Comparison of ENCODE assay signal across 17 cellular contexts in genomic region chr19:28170066-28170465, GRCh38.
DNase-seq lines count a peak whose midpoint lies in the region; ATAC-seq, FAIRE-seq and TF ChIP-seq lines count a peak whose summit lies in the region.
"Had no signal": no experiment of that assay in that cellular context is flagged by ENCODE, and none has a peak within 500 bp of the region (broad histone marks: within the 10 kb centered on the region; RNA-seq: fewer than 3 reads in every experiment).

No MANE protein-coding gene starts in this region.

- H3K27me3 ChIP-seq in HUES64 (ENCODE audit: insufficient read depth, low read length), result no peaks in the 10 kb centered on the region
- H3K27me3 ChIP-seq in HepG2 (ENCODE audit: control insufficient read depth in 1 of 2, insufficient read depth in 2 of 2, low read length in 2 of 2), result no peaks in the 10 kb centered on the region
- no peaks in the 10 kb centered on the region for H3K27me3 ChIP-seq in ascending aorta
- H3K27me3 ChIP-seq: tibial nerve had no signal

- no peaks in the 10 kb centered on the region for H3K36me3 ChIP-seq in HUES64 (ENCODE audit: insufficient read depth, low read length)
- no peaks in the 10 kb centered on the region for H3K36me3 ChIP-seq in mesodermal cell (ENCODE audit: control insufficient read depth, insufficient read depth, low read length)
- no peaks in the 10 kb centered on the region for H3K36me3 ChIP-seq in HepG2 (replicated peaks in 1 of 2; ENCODE audit: control insufficient read depth in 1 of 2, insufficient read depth in 2 of 2, low read length in 2 of 2)
- H3K36me3 ChIP-seq in ascending aorta, result no peaks in the 10 kb centered on the region
- H3K36me3 ChIP-seq: tibial nerve had no signal

- H3K4me3 ChIP-seq in HUES64 (ENCODE audit: low read length), result peak overlapping the region; percentile 16; the same call in 1 of the 2 replicates
- H3K4me3 ChIP-seq in mesodermal cell (ENCODE audit: extremely low read depth, insufficient read depth, low read length, poor library complexity, severe bottlenecking), result no peak overlapping the region
- H3K4me3 ChIP-seq in HepG2 (replicated peaks in 1 of 3; ENCODE audit: insufficient read depth in 1 of 3, low read depth in 2 of 3, low read length in 3 of 3), result no peak overlapping the region
- no peak overlapping the region for H3K4me3 ChIP-seq in ascending aorta
- H3K4me3 ChIP-seq: skin epidermis, tibial nerve had no signal

- H3K9me3 ChIP-seq in HUES64 (ENCODE audit: insufficient read depth, low read depth, low read length) (0 out of 2 replicates have a peak, but pooled peaks cover under 1% of the 10 kb centered on the region), mesodermal cell (ENCODE audit: control insufficient read depth, low read length) (no peaks in the 10 kb centered on the region), HepG2 (ENCODE audit: low read length) (peaks cover 92% of the 10 kb centered on the region), ascending aorta (no peaks in the 10 kb centered on the region)
- H3K9me3 ChIP-seq: tibial nerve had no signal

- TF ChIP-seq EP300 in HepG2 (IDR thresholded peaks at IDR 0.05; ENCODE audit: low read depth in 2 of 2, low read length in 2 of 2) (no peak), HepG2 (CRISPR knock-in tag; IDR thresholded peaks at IDR 0.05; ENCODE audit: borderline replicate concordance) (no peak)

- POLR2A ChIA-PET in HepG2 (lab: Yijun Ruan, JAX), result no interaction called here

- no TSS peak for BruUV-seq in HepG2 (replicated peaks; lab: Mats Ljungman, UMichigan)

- peaks cover 35% of the 10 kb centered on the region for H3K4me1 ChIP-seq in HUES64 (ENCODE audit: insufficient read depth, low read length)
- H3K4me1 ChIP-seq in mesodermal cell (ENCODE audit: control insufficient read depth, insufficient read depth, low read length, poor library complexity, severe bottlenecking), result peaks cover 24% of the 10 kb centered on the region
- no peaks in the 10 kb centered on the region for H3K4me1 ChIP-seq in HepG2 (ENCODE audit: insufficient read depth, low read length)
- H3K4me1 ChIP-seq in ascending aorta, result no peaks in the 10 kb centered on the region

- in situ Hi-C loops in HepG2 (cut with HindIII; ENCODE audit: extremely low pct_ligation_motif_present, low pct_unique_long_range_greater_than_20kb), result no loop called here

- peak overlapping the region; percentile 54; the same call in 1 of the 2 replicates for H3K9ac ChIP-seq in HUES64 (ENCODE audit: low read depth, low read length)
- H3K9ac ChIP-seq in HepG2 (ENCODE audit: insufficient read depth, low read depth, low read length), result no peak overlapping the region
- H3K9ac ChIP-seq: KMS-11 had no signal

- no peaks in the 10 kb centered on the region for H4K20me1 ChIP-seq in HepG2 (ENCODE audit: insufficient read depth, low read length)

- DNase-seq in NCI-H2029 (lab: John Stamatoyannopoulos, UW) (peak; percentile 86), SHP77 (lab: John Stamatoyannopoulos, UW) (peak; percentile 30 to 60), HepG2 (ENCODE audit: low spot score) (no peak), ascending aorta (ENCODE audit: low spot score in 2 of 2) (no peak)
- DNase-seq in activated CD4-positive, alpha-beta T cell treated with anti-CD3 and anti-CD28 coated beads for 48 hours, result no peak
- no peak for DNase-seq in stimulated activated naive CD4-positive, alpha-beta T cell treated with Interleukin-2 at 50 U/mL for 16 hours (lab: John Stamatoyannopoulos, UW)
- DNase-seq: activated CD4-positive, alpha-beta T cell treated with anti-CD3 and anti-CD28 coated beads for 1 hour; CD4-positive, alpha-beta T cell; effector memory CD8-positive, alpha-beta T cell; MV-4-11 had no signal

- H3K79me2 ChIP-seq in HepG2 (ENCODE audit: insufficient read depth, low read length), result no peaks in the 10 kb centered on the region

- CTCF ChIA-PET in HepG2 (lab: Yijun Ruan, JAX; ENCODE audit: low intra/inter-chr PET ratio, low total read pairs), result no interaction called here

- no peak for TF ChIP-seq RAD21 in HepG2 (CRISPR knock-in tag; IDR thresholded peaks at IDR 0.05)

- WGBS in HUES64, result 82% methylated on average over 3 of the region's 3 CpGs
- WGBS in mesodermal cell (ENCODE audit: insufficient coverage in 2 of 2), 2 experiments, result 77 to 94% methylated on average over 2 to 3 of the region's 3 CpGs
- WGBS in HepG2 (ENCODE audit: low lambda C conversion rate), result 0% methylated on average over 2 of the region's 3 CpGs

- FAIRE-seq in HepG2 (lab: Jason Lieb, UNC), result no peak

- TF ChIP-seq POLR2A in HepG2 (IDR thresholded peaks at IDR 0.05; ENCODE audit: insufficient read depth in 1 of 2, low read depth in 2 of 2, low read length in 2 of 2), result no peak

- no peak overlapping the region for H2AFZ ChIP-seq in HepG2 (ENCODE audit: low read length)

- H3K27ac ChIP-seq in HUES64 (ENCODE audit: low read depth, low read length) (peak overlapping the region; percentile 83), mesodermal cell (ENCODE audit: low read depth, low read length, severe bottlenecking) (peak overlapping the region; percentile 82), HepG2 (ENCODE audit: extremely low read length, insufficient read depth, low read length) (no peak overlapping the region), ascending aorta (no peak overlapping the region)
- H3K27ac ChIP-seq: KMS-11, RWPE1, skin epidermis, tibial nerve had no signal

- ATAC-seq in HepG2, result no peak
- ATAC-seq: effector memory CD8-positive, alpha-beta T cell; left lobe of liver had no signal

- TF ChIP-seq CTCF in HepG2 (CRISPR knock-in tag; IDR thresholded peaks at IDR 0.05) (no peak), ascending aorta (IDR thresholded peaks at IDR 0.05) (no peak)

- intact Hi-C loops in HepG2 (cut with micrococcal nuclease; ENCODE audit: unreplicated experiment) (no loop called here), ascending aorta (cut with DNase I) (no loop called here)

- H3K4me2 ChIP-seq in HepG2 (ENCODE audit: low read depth, low read length), result no peak overlapping the region
- H3K4me2 ChIP-seq: KMS-11 had no signal

TF ChIP-seq in HepG2, 621 proteins besides CTCF, POLR2A, EP300 and RAD21 (continues in another document):
- TF ChIP-seq ZSCAN25 (CRISPR knock-in tag; IDR thresholded peaks at IDR 0.05) (no peak), AKNA (CRISPR knock-in tag; IDR thresholded peaks at IDR 0.05; ENCODE audit: borderline replicate concordance) (no peak), ZMAT5 (CRISPR knock-in tag; IDR thresholded peaks at IDR 0.05; ENCODE audit: borderline replicate concordance, low read depth) (no peak), POLR2AphosphoS2 (IDR thresholded peaks at IDR 0.05; ENCODE audit: low read depth, low read length) (no peak), ZNF260 (CRISPR knock-in tag; IDR thresholded peaks at IDR 0.05; ENCODE audit: borderline replicate concordance, low read depth) (no peak), DMTF1 (CRISPR knock-in tag; IDR thresholded peaks at IDR 0.05) (no peak), SMARCE1 (IDR thresholded peaks at IDR 0.05; ENCODE audit: borderline replicate concordance) (no peak), ZKSCAN8 (CRISPR knock-in tag; IDR thresholded peaks at IDR 0.05; ENCODE audit: borderline replicate concordance) (no peak)

Comparison
In these comparisons a context has a peak if more than half of its experiments do, and no peak if none do; other contexts are left out.
1. H3K27ac ChIP-seq: peak in HUES64 (single experiment) and mesodermal cell (single experiment); none in HepG2 (single experiment) and ascending aorta (0 of 2).
2. DNase-seq: peak in NCI-H2029 (single experiment) and SHP77 (2 of 2); none in activated CD4-positive, alpha-beta T cell treated with anti-CD3 and anti-CD28 coated beads for 48 hours (single experiment), HepG2 (single experiment), stimulated activated naive CD4-positive, alpha-beta T cell treated with Interleukin-2 at 50 U/mL for 16 hours (single experiment) and ascending aorta (0 of 2).